ENCODE assay signal across 8 cellular contexts in genomic region chr3:10992017-10992945, GRCh38. TPM values are rescaled to one million over a fixed set of nuclear protein-coding genes. Genes with fewer than 3 reads are reported as not detected.
DNase-seq lines count a peak whose midpoint lies in the region; ATAC-seq, FAIRE-seq and TF ChIP-seq lines count a peak whose summit lies in the region.

TSS of gene SLC6A1 (plus strand) at chr3:10992748. CDS start at chr3:11017212, 24,464 bp downstream.

- FAIRE-seq in HepG2 (lab: Jason Lieb, UNC), result no peak

- peak within 1 kb of the TSS; percentile 52 to 64 for H3K4me3 Mint-ChIP-seq in effector memory CD8-positive, alpha-beta T cell

- no peak for TF ChIP-seq POLR2A in HepG2 (IDR thresholded peaks at IDR 0.05; ENCODE audit: insufficient read depth in 1 of 2, low read depth in 2 of 2, low read length in 2 of 2)
- TF ChIP-seq POLR2A in vagina (IDR thresholded peaks at IDR 0.05), result no peak
- TF ChIP-seq POLR2A in lower leg skin (IDR thresholded peaks at IDR 0.05), result no peak

- no peak for TF ChIP-seq RAD21 in liver (IDR thresholded peaks at IDR 0.05)
- TF ChIP-seq RAD21 in HepG2 (CRISPR knock-in tag; IDR thresholded peaks at IDR 0.05), result no peak

- WGBS in liver, result 1% methylated on average over 69 of the region's 69 CpGs
- 51% methylated on average over 31 of the region's 69 CpGs for WGBS in HepG2 (ENCODE audit: low lambda C conversion rate)
- 5 to 7% methylated on average over 20 to 26 of the region's 69 CpGs for WGBS in lower leg skin, 2 donors

- H3K4me1 Mint-ChIP-seq in effector memory CD8-positive, alpha-beta T cell (ENCODE audit: low read depth in 2 of 2), result peaks cover 0 to 5% of the 10 kb centered on the region in 2 donors

- H3K79me2 ChIP-seq in HepG2 (ENCODE audit: insufficient read depth, low read length), result no peaks in the 10 kb centered on the region

- no peak within 1 kb of the TSS for H2AFZ ChIP-seq in HepG2 (ENCODE audit: low read length)

- no peaks in the 10 kb centered on the region for H3K36me3 Mint-ChIP-seq in effector memory CD8-positive, alpha-beta T cell (ENCODE audit: insufficient read depth)

- CTCF ChIA-PET in HepG2 (lab: Yijun Ruan, JAX; ENCODE audit: low intra/inter-chr PET ratio, low total read pairs), result no interaction called here

- POLR2A ChIA-PET in HepG2 (lab: Yijun Ruan, JAX), result no interaction called here

- H3K27ac Mint-ChIP-seq in effector memory CD8-positive, alpha-beta T cell, result no peak within 1 kb of the TSS

- no peak for TF ChIP-seq EP300 in HepG2 (IDR thresholded peaks at IDR 0.05; ENCODE audit: low read depth in 2 of 2, low read length in 2 of 2)
- TF ChIP-seq EP300 in HepG2 (CRISPR knock-in tag; IDR thresholded peaks at IDR 0.05; ENCODE audit: borderline replicate concordance), result no peak

- peaks cover 55 to 96% of the 10 kb centered on the region in 2 donors for H3K27me3 Mint-ChIP-seq in effector memory CD8-positive, alpha-beta T cell

- intact Hi-C loops in HepG2 (cut with micrococcal nuclease; ENCODE audit: unreplicated experiment) (no loop called here), vagina (cut with DNase I) (no loop called here), lower leg skin (cut with DNase I; ENCODE audit: low total_unique reads) (no loop called here)

- no peak within 1 kb of the TSS for H3K4me2 ChIP-seq in HepG2 (ENCODE audit: low read depth, low read length)

- peak within 1 kb of the TSS; percentile 57 to 81 (median 59) for H3K4me3 ChIP-seq in liver (ENCODE audit: low read depth in 1 of 3, low read length in 3 of 3)
- H3K4me3 ChIP-seq in HepG2 (replicated peaks in 1 of 3; ENCODE audit: insufficient read depth in 1 of 3, low read depth in 2 of 3, low read length in 3 of 3), result no peak within 1 kb of the TSS
- H3K4me3 ChIP-seq in muscle layer of duodenum (ENCODE audit: low read depth in 1 of 2, low read length in 2 of 2), result peak within 1 kb of the TSS; percentile 8 to 61
- peak within 1 kb of the TSS; percentile 44 to 55 for H3K4me3 ChIP-seq in vagina
- no peak within 1 kb of the TSS for H3K4me3 ChIP-seq in lower leg skin (ENCODE audit: low read depth, poor library complexity, severe bottlenecking)

- ATAC-seq in HepG2, result no peak; the same call in 2 of the 3 replicates
- ATAC-seq in effector memory CD8-positive, alpha-beta T cell (replicated peaks), result no peak

- no peaks in the 10 kb centered on the region for H3K9me3 ChIP-seq in liver (ENCODE audit: control insufficient read depth in 4 of 4, low read length in 3 of 4)
- H3K9me3 ChIP-seq in HepG2 (ENCODE audit: low read length), result no peaks in the 10 kb centered on the region
- no peaks in the 10 kb centered on the region for H3K9me3 ChIP-seq in muscle layer of duodenum (ENCODE audit: control insufficient read depth in 1 of 2, low read length in 2 of 2)
- H3K9me3 ChIP-seq in vagina, result no peaks in the 10 kb centered on the region

- no peak for TF ChIP-seq CTCF in liver (IDR thresholded peaks at IDR 0.05; ENCODE audit: low read depth, low read length, missing input control)
- TF ChIP-seq CTCF in HepG2 (CRISPR knock-in tag; IDR thresholded peaks at IDR 0.05), result no peak
- TF ChIP-seq CTCF in vagina (IDR thresholded peaks at IDR 0.05), result no peak
- TF ChIP-seq CTCF in lower leg skin (IDR thresholded peaks at IDR 0.05), result no peak

- H3K27me3 ChIP-seq in liver (ENCODE audit: control insufficient read depth in 4 of 4, insufficient read depth in 4 of 4, low read length in 3 of 4), result no peaks in the 10 kb centered on the region
- H3K27me3 ChIP-seq in HepG2 (ENCODE audit: control insufficient read depth in 1 of 2, insufficient read depth in 2 of 2, low read length in 2 of 2), result peaks cover 3 to 33% of the 10 kb centered on the region in 2 experiments; a peak in 3 of 5 replicates
- peaks cover 44% of the 10 kb centered on the region for H3K27me3 ChIP-seq in muscle layer of duodenum (ENCODE audit: low read depth, low read length)
- no peaks in the 10 kb centered on the region for H3K27me3 ChIP-seq in vagina

- peak within 1 kb of the TSS; percentile 85 to 98 for H3K27ac ChIP-seq in liver (ENCODE audit: low read depth in 1 of 2, low read length in 2 of 2)
- H3K27ac ChIP-seq in HepG2 (ENCODE audit: extremely low read length, insufficient read depth, low read length), result no peak within 1 kb of the TSS
- H3K27ac ChIP-seq in muscle layer of duodenum (ENCODE audit: low read length), result no peak within 1 kb of the TSS
- H3K27ac ChIP-seq in vagina, result peak within 1 kb of the TSS; percentile 22

- DNase-seq in HepG2 (ENCODE audit: low spot score), result no peak
- no peak for DNase-seq in effector memory CD8-positive, alpha-beta T cell
- DNase-seq in vagina (ENCODE audit: extremely low spot score in 2 of 2), result no peak
- DNase-seq in activated CD4-positive, CD25-positive, alpha-beta regulatory T cell (lab: John Stamatoyannopoulos, UW), result no peak
- no peak for DNase-seq in activated CD8-positive, alpha-beta memory T cell treated with anti-CD3 and anti-CD28 coated beads for 24 hours
- DNase-seq in lower leg skin (ENCODE audit: low spot score in 2 of 2), result no peak

- in situ Hi-C loops in HepG2 (cut with HindIII; ENCODE audit: extremely low pct_ligation_motif_present, low pct_unique_long_range_greater_than_20kb), result no loop called here

- H3K36me3 ChIP-seq in liver (ENCODE audit: control insufficient read depth in 4 of 4, insufficient read depth in 3 of 4, low read depth in 1 of 4, low read length in 3 of 4), result no peaks in the 10 kb centered on the region
- H3K36me3 ChIP-seq in HepG2 (replicated peaks in 1 of 2; ENCODE audit: control insufficient read depth in 1 of 2, insufficient read depth in 2 of 2, low read length in 2 of 2), result no peaks in the 10 kb centered on the region
- no peaks in the 10 kb centered on the region for H3K36me3 ChIP-seq in muscle layer of duodenum (ENCODE audit: control insufficient read depth in 1 of 2, insufficient read depth in 2 of 2, low read length in 2 of 2)
- H3K36me3 ChIP-seq in vagina, result no peaks in the 10 kb centered on the region

- H4K20me1 ChIP-seq in HepG2 (ENCODE audit: insufficient read depth, low read length), result no peaks in the 10 kb centered on the region

- H3K9me3 Mint-ChIP-seq in effector memory CD8-positive, alpha-beta T cell, result no peaks in the 10 kb centered on the region

- H3K4me1 ChIP-seq in liver (ENCODE audit: control insufficient read depth in 4 of 4, insufficient read depth in 4 of 4, low read length in 3 of 4) (peaks cover 9 to 63% (median 51%) of the 10 kb centered on the region in 4 donors), HepG2 (ENCODE audit: insufficient read depth, low read length) (peaks cover 14% of the 10 kb centered on the region), muscle layer of duodenum (ENCODE audit: control insufficient read depth in 1 of 2, insufficient read depth in 2 of 2, low read length in 2 of 2) (peaks cover 0 to 14% of the 10 kb centered on the region in 2 donors), vagina (peaks cover 20% of the 10 kb centered on the region)

- BruUV-seq in HepG2 (replicated peaks; lab: Mats Ljungman, UMichigan), result no TSS peak

- H3K9ac ChIP-seq in liver (ENCODE audit: low read depth in 1 of 2, low read length in 2 of 2), result peak within 1 kb of the TSS; percentile 61 to 73
- H3K9ac ChIP-seq in HepG2 (ENCODE audit: insufficient read depth, low read depth, low read length), result no peak within 1 kb of the TSS

TF ChIP-seq in liver, 16 proteins besides CTCF, POLR2A, EP300 and RAD21:
- TF ChIP-seq SP1 (IDR thresholded peaks at IDR 0.05) (no peak), FOXA1 (IDR thresholded peaks at IDR 0.05) (no peak)

TF ChIP-seq in HepG2, 621 proteins besides CTCF, POLR2A, EP300 and RAD21:
- no peak for TF ChIP-seq ZNF713 (CRISPR knock-in tag; IDR thresholded peaks at IDR 0.05)
- no peak for TF ChIP-seq JARID2 (CRISPR knock-in tag; IDR thresholded peaks at IDR 0.05; ENCODE audit: insufficient replicate concordance)
- TF ChIP-seq IKZF1 (IDR thresholded peaks at IDR 0.05), result no peak
- TF ChIP-seq ZBTB20 (CRISPR knock-in tag; IDR thresholded peaks at IDR 0.05; ENCODE audit: borderline replicate concordance, low read depth), result no peak
- no peak for TF ChIP-seq ZNF124 (CRISPR knock-in tag; IDR thresholded peaks at IDR 0.05)
- no peak for TF ChIP-seq SRSF9 (IDR thresholded peaks at IDR 0.05; ENCODE audit: borderline replicate concordance, insufficient read depth, low read depth, low read length, poor library complexity, severe bottlenecking)

RNA-seq across cellular contexts. Expression of gene SLC6A1, which starts in this region (rescaled TPM):
- total RNA-seq in liver (10 to 100 TPM; 26.2 to 71.9 TPM), HepG2 (2016; rRNA removed; fragmentation: Illumina TruSeq; extraction: Trizol) (not detected in 2 replicates), vagina (2.0 TPM), lower leg skin (1 to 10 TPM in 2 of 4 donors, under 1 TPM in 1, not detected in 1; 0.10 to 2.3 (median 1.1) TPM)
- polyA plus RNA-seq in liver (10 to 100 TPM; 16.0 to 41.4 TPM), HepG2 (2011; rRNA removed) (0.04 TPM in 1 of 2 replicates, not detected in the other)
- total RNA-seq in HepG2 (2016; cell fraction: cytosol; rRNA removed; fragmentation: Illumina TruSeq; extraction: Trizol; ENCODE audit: low read depth), result not detected in 2 replicates
- not detected in 2 replicates for total RNA-seq in HepG2 (2016; cell fraction: insoluble cytoplasmic fraction; rRNA removed; fragmentation: Illumina TruSeq; extraction: Trizol)
- total RNA-seq in HepG2 (2016; cell fraction: membrane; rRNA removed; fragmentation: Illumina TruSeq; extraction: Trizol), result not detected in 2 replicates
- not detected in 2 replicates for total RNA-seq in HepG2 (2016; cell fraction: nucleus; rRNA removed; fragmentation: Illumina TruSeq; extraction: Trizol)
- not detected in 2 replicates for polyA plus RNA-seq in HepG2 (2011; cell fraction: cytosol; rRNA removed)
- polyA plus RNA-seq in HepG2 (2011; cell fraction: nucleus; rRNA removed), result 0.03 and 0.05 TPM in 2 replicates
- 0.07 TPM in 1 of 2 replicates, not detected in the other for polyA plus RNA-seq in HepG2 (2012)
- not detected in 2 replicates for polyA plus RNA-seq in HepG2 (2016; cell fraction: cytosol; fragmentation: Illumina TruSeq; extraction: Trizol; ENCODE audit: low read depth)
- polyA plus RNA-seq in HepG2 (2016; cell fraction: insoluble cytoplasmic fraction; fragmentation: Illumina TruSeq; extraction: Trizol; ENCODE audit: low read depth), result not detected in 2 replicates
- polyA plus RNA-seq in HepG2 (2016; cell fraction: membrane; fragmentation: Illumina TruSeq; extraction: Trizol; ENCODE audit: low read depth), result not detected in 2 replicates
- not detected in 2 replicates for polyA plus RNA-seq in HepG2 (2016; cell fraction: nucleus; fragmentation: Illumina TruSeq; extraction: Trizol; ENCODE audit: insufficient read depth, low read depth)
- not detected in 2 replicates for polyA minus RNA-seq in HepG2 (2011; rRNA and poly(A)+ RNA removed; ENCODE audit: low replicate concordance)
- polyA minus RNA-seq in HepG2 (2011; cell fraction: cytosol; rRNA and poly(A)+ RNA removed), result not detected in 2 replicates
- not detected in 2 replicates for polyA minus RNA-seq in HepG2 (2011; cell fraction: nucleus; rRNA and poly(A)+ RNA removed)

Comparison
In these comparisons a context has a peak if more than half of its experiments do, and no peak if none do; other contexts are left out.
1. RNA of gene SLC6A1 (polyA plus RNA-seq): 16.0 to 41.4 TPM in liver; 0.03 to 0.07 TPM in HepG2; every median in the first group is over 10 times any median in the second.
2. H3K27ac ChIP-seq: peak in liver (2 of 2) and vagina (single experiment); none in HepG2 (single experiment) and muscle layer of duodenum (single experiment).
3. H3K4me3 ChIP-seq: peak in liver (3 of 3), muscle layer of duodenum (2 of 2) and vagina (2 of 2); none in HepG2 (0 of 3) and lower leg skin (single experiment).